In genomic region chr4:6575503-6576240, GRCh38 we compare ENCODE assay signal across 8 cellular contexts. TPM values are rescaled to one million over a fixed set of nuclear protein-coding genes. Genes with fewer than 3 reads are reported as not detected.
DNase-seq lines count a peak whose midpoint lies in the region; ATAC-seq lines count a peak whose summit lies in the region.

No MANE protein-coding gene starts in this region.

- ATAC-seq in natural killer cell treated with Interleukin-12 subunit alpha and Interleukin-12 subunit beta and Interleukin-15 and Interleukin-18, amount 100 ng/mL, for 72 hours: no peak
- no peak for ATAC-seq in HG03039 (IDR thresholded peaks at IDR 0.05; ENCODE audit: unreplicated experiment)

- peak overlapping the region; percentile 79 to 94 (median 89) for H3K9ac ChIP-seq in BLaER1 treated with 17β-estradiol and CSF1 and Interleukin-3, amounts not matched to agents 10 nM and 100 nM

- peak overlapping the region; percentile 85 to 91 (median 88) for H3K4me3 Mint-ChIP-seq in IgD-negative memory B cell
- H3K4me3 Mint-ChIP-seq in dendritic cell treated with granulocyte-macrophage colony-stimulating factor and Interleukin-4, amounts not matched to agents 40 ng/mL and 50 ng/mL, for 4 days: peak overlapping the region; percentile 85
- peak overlapping the region; percentile 87 for H3K4me3 Mint-ChIP-seq in natural killer cell treated with Interleukin-12 subunit alpha and Interleukin-12 subunit beta and Interleukin-15 and Interleukin-18, amount 100 ng/mL, for 72 hours

- H3K27ac ChIP-seq in BLaER1 treated with 17β-estradiol and CSF1 and Interleukin-3, amounts not matched to agents 10 nM and 100 nM: peak overlapping the region; percentile 75 to 89 (median 83)

- DNase-seq in natural killer cell treated with Interleukin-12 subunit alpha and Interleukin-12 subunit beta and Interleukin-15 and Interleukin-18, amount 100 ng/mL, for 72 hours (ENCODE audit: low spot score): no peak
- DNase-seq in hypothalamus (lab: John Stamatoyannopoulos, UW): no peak
- DNase-seq in NCI-H187 (lab: John Stamatoyannopoulos, UW): no peak
- no peak for DNase-seq in cortex of kidney (lab: John Stamatoyannopoulos, UW)

- H3K27me3 ChIP-seq in BLaER1 treated with 17β-estradiol and CSF1 and Interleukin-3, amounts not matched to agents 10 nM and 100 nM: no peaks in the 10 kb centered on the region

- H3K9me3 ChIP-seq in BLaER1 treated with 17β-estradiol and CSF1 and Interleukin-3, amounts not matched to agents 10 nM and 100 nM (replicated peaks in 1 of 11): peaks cover 0 to 8% (median 0%) of the 10 kb centered on the region in 11 experiments; a peak in 4 of 22 replicates

- peaks cover 1% of the 10 kb centered on the region for H3K27me3 Mint-ChIP-seq in IgD-negative memory B cell
- peaks cover 21% of the 10 kb centered on the region for H3K27me3 Mint-ChIP-seq in dendritic cell treated with granulocyte-macrophage colony-stimulating factor and Interleukin-4, amounts not matched to agents 40 ng/mL and 50 ng/mL, for 4 days
- no peaks in the 10 kb centered on the region for H3K27me3 Mint-ChIP-seq in natural killer cell treated with Interleukin-12 subunit alpha and Interleukin-12 subunit beta and Interleukin-15 and Interleukin-18, amount 100 ng/mL, for 72 hours

- H3K36me3 ChIP-seq in BLaER1 treated with 17β-estradiol and CSF1 and Interleukin-3, amounts not matched to agents 10 nM and 100 nM: peaks cover 32 to 45% (median 40%) of the 10 kb centered on the region in 11 experiments

- intact Hi-C loops in dendritic cell treated with granulocyte-macrophage colony-stimulating factor and Interleukin-4, amounts not matched to agents 40 ng/mL and 50 ng/mL, for 4 days (cut with micrococcal nuclease): no loop called here

- H3K4me2 ChIP-seq in BLaER1 treated with 17β-estradiol and CSF1 and Interleukin-3, amounts not matched to agents 10 nM and 100 nM: peak overlapping the region; percentile 94 to 100 (median 98)

- peak overlapping the region; percentile 62 to 86 (median 81) for H3K27ac Mint-ChIP-seq in IgD-negative memory B cell
- H3K27ac Mint-ChIP-seq in dendritic cell treated with granulocyte-macrophage colony-stimulating factor and Interleukin-4, amounts not matched to agents 40 ng/mL and 50 ng/mL, for 4 days: peak overlapping the region; percentile 80
- peak overlapping the region; percentile 50 to 59 for H3K27ac Mint-ChIP-seq in natural killer cell treated with Interleukin-12 subunit alpha and Interleukin-12 subunit beta and Interleukin-15 and Interleukin-18, amount 100 ng/mL, for 72 hours

- H3K4me3 ChIP-seq in BLaER1 treated with 17β-estradiol and CSF1 and Interleukin-3, amounts not matched to agents 10 nM and 100 nM: peak overlapping the region; percentile 80 to 97 (median 91)

- peaks cover 15 to 24% (median 21%) of the 10 kb centered on the region in 10 experiments for H3K4me1 ChIP-seq in BLaER1 treated with 17β-estradiol and CSF1 and Interleukin-3, amounts not matched to agents 10 nM and 100 nM

- peaks cover 0 to 10% (median 7%) of the 10 kb centered on the region in 3 donors for H3K4me1 Mint-ChIP-seq in IgD-negative memory B cell
- peaks cover 11% of the 10 kb centered on the region for H3K4me1 Mint-ChIP-seq in dendritic cell treated with granulocyte-macrophage colony-stimulating factor and Interleukin-4, amounts not matched to agents 40 ng/mL and 50 ng/mL, for 4 days (ENCODE audit: low read depth)
- peaks cover 11 to 12% of the 10 kb centered on the region in 2 donors for H3K4me1 Mint-ChIP-seq in natural killer cell treated with Interleukin-12 subunit alpha and Interleukin-12 subunit beta and Interleukin-15 and Interleukin-18, amount 100 ng/mL, for 72 hours (ENCODE audit: low read depth in 2 of 2)

- H4K20me1 ChIP-seq in BLaER1 treated with 17β-estradiol and CSF1 and Interleukin-3, amounts not matched to agents 10 nM and 100 nM: peaks cover 0 to 13% (median 4%) of the 10 kb centered on the region in 11 experiments; a peak in 6 of 22 replicates

- peaks cover 5% of the 10 kb centered on the region for H3K36me3 Mint-ChIP-seq in IgD-negative memory B cell
- H3K36me3 Mint-ChIP-seq in dendritic cell treated with granulocyte-macrophage colony-stimulating factor and Interleukin-4, amounts not matched to agents 40 ng/mL and 50 ng/mL, for 4 days (ENCODE audit: low read depth): peaks cover 41% of the 10 kb centered on the region
- peaks cover 12% of the 10 kb centered on the region for H3K36me3 Mint-ChIP-seq in natural killer cell treated with Interleukin-12 subunit alpha and Interleukin-12 subunit beta and Interleukin-15 and Interleukin-18, amount 100 ng/mL, for 72 hours

- no peaks in the 10 kb centered on the region for H3K9me3 Mint-ChIP-seq in IgD-negative memory B cell
- peaks cover 9% of the 10 kb centered on the region for H3K9me3 Mint-ChIP-seq in dendritic cell treated with granulocyte-macrophage colony-stimulating factor and Interleukin-4, amounts not matched to agents 40 ng/mL and 50 ng/mL, for 4 days
- H3K9me3 Mint-ChIP-seq in natural killer cell treated with Interleukin-12 subunit alpha and Interleukin-12 subunit beta and Interleukin-15 and Interleukin-18, amount 100 ng/mL, for 72 hours: peaks cover 5% of the 10 kb centered on the region

RNA-seq across cellular contexts. Expression of gene MAN2B2, which starts 0.7 kb away (rescaled TPM):
- 22.5 TPM for polyA plus RNA-seq in IgD-negative memory B cell
- 10 to 100 TPM; 23.8 to 30.7 TPM for total RNA-seq in natural killer cell treated with Interleukin-12 subunit alpha and Interleukin-12 subunit beta and Interleukin-15 and Interleukin-18, amount 100 ng/mL, for 72 hours
